11 cellular contexts compared by ENCODE assay signal in genomic region chr1:165288301-165289120, GRCh38.
DNase-seq lines count a peak whose midpoint lies in the region; ATAC-seq and TF ChIP-seq lines count a peak whose summit lies in the region.
"Had no signal": no experiment of that assay in that cellular context is flagged by ENCODE, and none has a peak within 500 bp of the region (broad histone marks: within the 10 kb centered on the region; RNA-seq: fewer than 3 reads in every experiment).

No MANE protein-coding gene starts in this region.

- H3K36me3 ChIP-seq in osteoblast (ENCODE audit: insufficient read depth, low read length) = no peaks in the 10 kb centered on the region
- H3K36me3 ChIP-seq in PC-9 (ENCODE audit: low read depth) = no peaks in the 10 kb centered on the region
- no peaks in the 10 kb centered on the region for H3K36me3 ChIP-seq in esophagus muscularis mucosa

- no TSS peak for BruUV-seq in PC-9 (replicated peaks; lab: Mats Ljungman, UMichigan)

- H3K9me2 ChIP-seq in PC-9 (ENCODE audit: insufficient read depth) = no peaks in the 10 kb centered on the region

- no peaks in the 10 kb centered on the region for H3K9me3 Mint-ChIP-seq in stimulated activated effector memory CD8-positive, alpha-beta T cell treated with anti-CD3 and anti-CD28 coated beads, Interleukin-12 subunit alpha, Interleukin-12 subunit beta, amount 100 ng/mL, for 72 hours
- H3K9me3 Mint-ChIP-seq: T-helper 1 cell treated with Interleukin-12 subunit alpha and Interleukin-12 subunit beta and Interleukin-4 antibody, amounts not matched to agents 30 μg/mL and 1 μg/mL, for 36 hours had no signal

- CTCF ChIA-PET in PC-9 (lab: Charles Lee) = interaction anchor here (0.6 kb wide), 1 partner anchor 100 kb away, joined by 3 read pairs; no protein-coding TSS in a partner anchor

- no peaks in the 10 kb centered on the region for H3K27me3 ChIP-seq in osteoblast (ENCODE audit: insufficient read depth, low read length)
- no peaks in the 10 kb centered on the region for H3K27me3 ChIP-seq in PC-9 (ENCODE audit: insufficient read depth, low read depth)
- H3K27me3 ChIP-seq in esophagus muscularis mucosa = peaks cover 0 to 39% (median 0%) of the 10 kb centered on the region in 4 donors

- H3F3A ChIP-seq in PC-9 (ENCODE audit: insufficient read depth, low read depth) = no peaks in the 10 kb centered on the region

- no peak overlapping the region for H3K4me3 Mint-ChIP-seq in stimulated activated effector memory CD8-positive, alpha-beta T cell treated with anti-CD3 and anti-CD28 coated beads, Interleukin-12 subunit alpha, Interleukin-12 subunit beta, amount 100 ng/mL, for 72 hours
- H3K4me3 Mint-ChIP-seq: T-helper 1 cell treated with Interleukin-12 subunit alpha and Interleukin-12 subunit beta and Interleukin-4 antibody, amounts not matched to agents 30 μg/mL and 1 μg/mL, for 36 hours had no signal

- no peak for ATAC-seq in stimulated activated effector memory CD8-positive, alpha-beta T cell treated with anti-CD3 and anti-CD28 coated beads, Interleukin-12 subunit alpha, Interleukin-12 subunit beta, amount 100 ng/mL, for 72 hours

- H3K36me3 Mint-ChIP-seq in stimulated activated effector memory CD8-positive, alpha-beta T cell treated with anti-CD3 and anti-CD28 coated beads, Interleukin-12 subunit alpha, Interleukin-12 subunit beta, amount 100 ng/mL, for 72 hours = no peaks in the 10 kb centered on the region

- H3K79me2 ChIP-seq in osteoblast (ENCODE audit: insufficient read depth, low read length) (no peaks in the 10 kb centered on the region), PC-9 (ENCODE audit: low read depth) (no peaks in the 10 kb centered on the region)

- no peak for TF ChIP-seq POLR2A in esophagus muscularis mucosa (IDR thresholded peaks at IDR 0.05; ENCODE audit: low read depth)

- TF ChIP-seq CTCF in osteoblast (IDR thresholded peaks at IDR 0.05; ENCODE audit: extremely low read depth, low read depth, low read length) (no peak), PC-9 (conservative IDR thresholded peaks at IDR 0.05) (no peak), esophagus muscularis mucosa (IDR thresholded peaks at IDR 0.05) (no peak)

- H3K27ac Mint-ChIP-seq in stimulated activated effector memory CD8-positive, alpha-beta T cell treated with anti-CD3 and anti-CD28 coated beads, Interleukin-12 subunit alpha, Interleukin-12 subunit beta, amount 100 ng/mL, for 72 hours = no peak overlapping the region
- H3K27ac Mint-ChIP-seq: T-helper 1 cell treated with Interleukin-12 subunit alpha and Interleukin-12 subunit beta and Interleukin-4 antibody, amounts not matched to agents 30 μg/mL and 1 μg/mL, for 36 hours had no signal

- no peaks in the 10 kb centered on the region for H3K9me3 ChIP-seq in osteoblast (ENCODE audit: low read depth, low read length)
- peaks cover 5% of the 10 kb centered on the region for H3K9me3 ChIP-seq in PC-9 (ENCODE audit: insufficient read depth, low read depth)
- H3K9me3 ChIP-seq in esophagus muscularis mucosa = no peaks in the 10 kb centered on the region

- POLR2A ChIA-PET in PC-9 (lab: Charles Lee; ENCODE audit: unreplicated experiment) = no interaction called here

- H3K4me3 ChIP-seq in osteoblast (ENCODE audit: insufficient read depth, low read length) = no peak overlapping the region
- H3K4me3 ChIP-seq in PC-9 = no peak overlapping the region
- H3K4me3 ChIP-seq in esophagus muscularis mucosa = no peak overlapping the region

- WGBS in esophagus muscularis mucosa = 69% methylated on average over 16 of the region's 16 CpGs

- H3K4me1 Mint-ChIP-seq in stimulated activated effector memory CD8-positive, alpha-beta T cell treated with anti-CD3 and anti-CD28 coated beads, Interleukin-12 subunit alpha, Interleukin-12 subunit beta, amount 100 ng/mL, for 72 hours = no peaks in the 10 kb centered on the region

- H2AFZ ChIP-seq in osteoblast (ENCODE audit: low read length) = no peak overlapping the region
- H2AFZ ChIP-seq in PC-9 = no peak overlapping the region

- H3K27ac ChIP-seq in osteoblast (ENCODE audit: low read depth, low read length) (no peak overlapping the region), PC-9 (no peak overlapping the region), esophagus muscularis mucosa (replicated peaks in 1 of 4) (no peak overlapping the region)

- DNase-seq in DMS53 treated with DMSO at 0.1 percent for 48 hours (lab: John Stamatoyannopoulos, UW; ENCODE audit: unreplicated experiment) (peak; percentile 87), NCI-H187 treated with DMSO at 0.1 percent for 48 hours (lab: John Stamatoyannopoulos, UW) (peak; percentile 66), SHP77 treated with DMSO at 0.1 percent for 48 hours (lab: John Stamatoyannopoulos, UW) (peak; percentile 84), osteoblast (ENCODE audit: insufficient read length, low spot score, missing footprints) (peak; percentile 55), CD1c-positive myeloid dendritic cell (ENCODE audit: extremely low spot score) (no peak), PC-9 (no peak), esophagus muscularis mucosa (ENCODE audit: extremely low spot score) (no peak)
- DNase-seq in stimulated activated effector memory CD8-positive, alpha-beta T cell treated with anti-CD3 and anti-CD28 coated beads, Interleukin-12 subunit alpha, Interleukin-12 subunit beta, amount 100 ng/mL, for 72 hours (ENCODE audit: low spot score in 2 of 2) = no peak
- DNase-seq: activated CD8-positive, alpha-beta memory T cell treated with anti-CD3 and anti-CD28 coated beads, Interleukin-2, amount 50 U/mL, for 48 hours; H7 had no signal

- H4K20me1 ChIP-seq in osteoblast (ENCODE audit: insufficient read depth, low read length) (no peaks in the 10 kb centered on the region), PC-9 (ENCODE audit: insufficient read depth) (no peaks in the 10 kb centered on the region)

- H3K4me1 ChIP-seq in osteoblast (ENCODE audit: insufficient read depth, low read length) (no peaks in the 10 kb centered on the region), PC-9 (replicated peaks; ENCODE audit: insufficient read depth) (no peaks in the 10 kb centered on the region), esophagus muscularis mucosa (no peaks in the 10 kb centered on the region)

- H3K4me2 ChIP-seq in osteoblast (ENCODE audit: insufficient read depth, low read length) (no peak overlapping the region), PC-9 (no peak overlapping the region)

- no peak for TF ChIP-seq EP300 in esophagus muscularis mucosa (IDR thresholded peaks at IDR 0.05)

- intact Hi-C loops in PC-9 (cut with micrococcal nuclease; ENCODE audit: unreplicated experiment) (loop anchor here (10.0 kb wide), 1 partner anchor 144 kb away; no protein-coding TSS in a partner anchor), esophagus muscularis mucosa (cut with DNase I) (no loop called here)

Comparison
In these comparisons a context has a peak if more than half of its experiments do, and no peak if none do; other contexts are left out.
1. DNase-seq: peak in DMS53 treated with DMSO at 0.1 percent for 48 hours (single experiment), NCI-H187 treated with DMSO at 0.1 percent for 48 hours (single experiment), SHP77 treated with DMSO at 0.1 percent for 48 hours (single experiment) and osteoblast (single experiment); none in CD1c-positive myeloid dendritic cell (single experiment), stimulated activated effector memory CD8-positive, alpha-beta T cell treated with anti-CD3 and anti-CD28 coated beads, Interleukin-12 subunit alpha, Interleukin-12 subunit beta, amount 100 ng/mL, for 72 hours (0 of 2), PC-9 (0 of 2) and esophagus muscularis mucosa (single experiment).